ENCODE assay signal across 28 cellular contexts in the genomic region with DNA sequence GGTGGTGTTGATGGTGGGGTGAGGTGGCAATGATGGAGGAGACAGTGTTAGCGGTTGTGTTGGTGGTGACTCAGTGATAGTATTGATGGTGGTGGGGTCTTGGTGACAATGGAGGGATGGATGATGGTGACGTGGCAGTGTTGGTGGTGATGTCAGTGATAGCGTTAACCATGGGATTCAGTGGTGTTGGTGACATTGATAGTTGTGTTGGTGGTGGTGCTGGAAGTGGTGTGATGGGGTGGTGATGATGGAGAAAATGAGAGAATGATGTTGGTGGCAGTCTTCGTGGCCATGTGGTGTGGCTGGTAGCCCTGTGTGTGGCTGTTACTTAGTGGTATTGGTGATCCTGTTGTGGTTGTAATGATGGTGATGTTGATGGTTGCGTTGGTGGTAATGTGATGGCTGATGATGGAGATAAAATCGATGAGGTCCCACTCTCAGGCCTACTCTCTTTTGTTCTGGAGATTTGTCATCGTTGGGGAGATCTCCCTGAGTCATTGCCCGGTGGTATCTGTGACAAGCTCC. TPM values are rescaled to one million over a fixed set of nuclear protein-coding genes. Genes with fewer than 3 reads are reported as not detected.
DNase-seq lines count a peak whose midpoint lies in the region; ATAC-seq and TF ChIP-seq lines count a peak whose summit lies in the region.
"Had no signal": no experiment of that assay in that cellular context is flagged by ENCODE, and none has a peak within 500 bp of the region (broad histone marks: within the 10 kb centered on the region; RNA-seq: fewer than 3 reads in every experiment).

No MANE protein-coding gene starts in this region.

- CTCF ChIA-PET in activated CD4-positive, alpha-beta memory T cell treated with anti-CD3 and anti-CD28 coated beads for 36 hours (lab: Charles Lee): interaction anchor here (0.7 to 1.7 kb wide), 3 partner anchors 39 to 115 kb away, joined by 3 to 4 read pairs (median 4); no protein-coding TSS in a partner anchor
- CTCF ChIA-PET in activated CD4-positive, alpha-beta memory T cell treated with anti-CD3 and anti-CD28 coated beads, Interleukin-2, amount 10 ng/mL, durations not matched to agents 7 days and 5 days (lab: Charles Lee): interaction anchor here (1.5 kb wide), 1 partner anchor 94 kb away, joined by 4 read pairs; no protein-coding TSS in a partner anchor
- CTCF ChIA-PET in naive thymus-derived CD4-positive, alpha-beta T cell (lab: Charles Lee): interaction anchor here (1.0 to 1.5 kb wide), 2 partner anchors 11 to 33 kb away, joined by 3 to 6 read pairs; no protein-coding TSS in a partner anchor

- POLR2A ChIA-PET in activated CD4-positive, alpha-beta memory T cell treated with anti-CD3 and anti-CD28 coated beads for 36 hours (lab: Charles Lee): interaction anchor here (0.7 to 1.1 kb wide), 2 partner anchors 11 to 125 kb away, joined by 3 read pairs; no protein-coding TSS in a partner anchor
- POLR2A ChIA-PET in activated CD4-positive, alpha-beta memory T cell treated with anti-CD3 and anti-CD28 coated beads, Interleukin-2, amount 10 ng/mL, durations not matched to agents 7 days and 5 days (lab: Charles Lee): no interaction called here
- POLR2A ChIA-PET in naive thymus-derived CD4-positive, alpha-beta T cell (lab: Charles Lee): interaction anchor here (1.2 kb wide), 1 partner anchor 41 kb away, joined by 3 read pairs; no protein-coding TSS in a partner anchor

- peaks cover 5% of the 10 kb centered on the region for H3F3A ChIP-seq in OCI-LY1 (ENCODE audit: insufficient read depth, low read length)
- H3F3A ChIP-seq in GM23338 (replicated peaks; ENCODE audit: low read depth): 0 out of 2 replicates have a peak, but pooled peaks cover 5% of the 10 kb centered on the region

- H3K9me3 Mint-ChIP-seq in activated CD4-positive, alpha-beta memory T cell treated with anti-CD3 and anti-CD28 coated beads for 36 hours: no peaks in the 10 kb centered on the region
- no peaks in the 10 kb centered on the region for H3K9me3 Mint-ChIP-seq in activated CD4-positive, alpha-beta memory T cell treated with anti-CD3 and anti-CD28 coated beads, Interleukin-2, amount 10 ng/mL, durations not matched to agents 7 days and 5 days
- no peaks in the 10 kb centered on the region for H3K9me3 Mint-ChIP-seq in naive thymus-derived CD4-positive, alpha-beta T cell
- no peaks in the 10 kb centered on the region for H3K9me3 Mint-ChIP-seq in GM23338
- H3K9me3 Mint-ChIP-seq: naive B cell had no signal

- TF ChIP-seq CTCF in OCI-LY1 (IDR thresholded peaks at IDR 0.05; ENCODE audit: low read length) (no peak), GM23338 (conservative IDR thresholded peaks at IDR 0.05; ENCODE audit: low read depth in 2 of 2) (no peak)

- H3K4me1 ChIP-seq in BLaER1 (peaks cover 90% of the 10 kb centered on the region), OCI-LY1 (ENCODE audit: insufficient read depth, low read length, severe bottlenecking) (peaks cover 75% of the 10 kb centered on the region), GM23338 (ENCODE audit: insufficient read depth) (no peaks in the 10 kb centered on the region)
- peaks cover 4 to 51% of the 10 kb centered on the region in 2 donors for H3K4me1 ChIP-seq in naive thymus-derived CD4-positive, alpha-beta T cell (ENCODE audit: control insufficient read depth in 2 of 2, insufficient read depth in 2 of 2, low read length in 2 of 2)

- no peak overlapping the region for H3K4me3 Mint-ChIP-seq in activated CD4-positive, alpha-beta memory T cell treated with anti-CD3 and anti-CD28 coated beads for 36 hours
- no peak overlapping the region for H3K4me3 Mint-ChIP-seq in activated CD4-positive, alpha-beta memory T cell treated with anti-CD3 and anti-CD28 coated beads, Interleukin-2, amount 10 ng/mL, durations not matched to agents 7 days and 5 days
- no peak overlapping the region for H3K4me3 Mint-ChIP-seq in naive thymus-derived CD4-positive, alpha-beta T cell
- H3K4me3 Mint-ChIP-seq in GM23338: no peak overlapping the region
- H3K4me3 Mint-ChIP-seq: naive B cell had no signal

- H3K27me3 ChIP-seq in BLaER1 (peaks cover 26% of the 10 kb centered on the region; the same call in 1 of the 2 replicates), OCI-LY1 (ENCODE audit: insufficient read depth, low read length) (no peaks in the 10 kb centered on the region), GM23338 (ENCODE audit: insufficient read depth) (peaks cover 25% of the 10 kb centered on the region)
- no peaks in the 10 kb centered on the region for H3K27me3 ChIP-seq in naive thymus-derived CD4-positive, alpha-beta T cell (ENCODE audit: control insufficient read depth in 2 of 2, insufficient read depth in 2 of 2, low read length in 2 of 2)

- no peak for ATAC-seq in naive thymus-derived CD4-positive, alpha-beta T cell
- ATAC-seq in GM23338: no peak
- ATAC-seq in HG02970 (IDR thresholded peaks at IDR 0.05; ENCODE audit: low FRiP score, unreplicated experiment): no peak
- ATAC-seq: Panc1 had no signal

- H3K36me3 ChIP-seq in BLaER1 (no peaks in the 10 kb centered on the region; the same call in 1 of the 2 replicates), OCI-LY1 (ENCODE audit: insufficient read depth, low read length) (peaks cover 72% of the 10 kb centered on the region), GM23338 (ENCODE audit: insufficient read depth) (no peaks in the 10 kb centered on the region)
- peaks cover 0 to 2% (median 0%) of the 10 kb centered on the region in 3 experiments for H3K36me3 ChIP-seq in naive thymus-derived CD4-positive, alpha-beta T cell (ENCODE audit: control insufficient read depth in 2 of 3, insufficient read depth in 3 of 3, low read length in 3 of 3)
- H3K36me3 ChIP-seq: esophagus muscularis mucosa, left ventricle myocardium inferior had no signal

- no peaks in the 10 kb centered on the region for H3K36me3 Mint-ChIP-seq in activated CD4-positive, alpha-beta memory T cell treated with anti-CD3 and anti-CD28 coated beads for 36 hours
- H3K36me3 Mint-ChIP-seq in activated CD4-positive, alpha-beta memory T cell treated with anti-CD3 and anti-CD28 coated beads, Interleukin-2, amount 10 ng/mL, durations not matched to agents 7 days and 5 days (ENCODE audit: low read depth): no peaks in the 10 kb centered on the region
- H3K36me3 Mint-ChIP-seq in naive thymus-derived CD4-positive, alpha-beta T cell: peaks cover 0 to 5% (median 0%) of the 10 kb centered on the region in 5 donors
- no peaks in the 10 kb centered on the region for H3K36me3 Mint-ChIP-seq in GM23338 (ENCODE audit: low read depth)
- H3K36me3 Mint-ChIP-seq: naive B cell had no signal

- H3K79me2 ChIP-seq in OCI-LY1 (ENCODE audit: insufficient read depth, low read length) (peaks cover 81% of the 10 kb centered on the region), GM23338 (replicated peaks; ENCODE audit: insufficient read depth) (no peaks in the 10 kb centered on the region)

- H3K4me1 Mint-ChIP-seq in activated CD4-positive, alpha-beta memory T cell treated with anti-CD3 and anti-CD28 coated beads for 36 hours (ENCODE audit: low read depth): peaks cover 20% of the 10 kb centered on the region
- peaks cover 2% of the 10 kb centered on the region for H3K4me1 Mint-ChIP-seq in activated CD4-positive, alpha-beta memory T cell treated with anti-CD3 and anti-CD28 coated beads, Interleukin-2, amount 10 ng/mL, durations not matched to agents 7 days and 5 days
- H3K4me1 Mint-ChIP-seq in naive thymus-derived CD4-positive, alpha-beta T cell: peaks cover 0 to 58% (median 28%) of the 10 kb centered on the region in 7 donors
- peaks cover 10% of the 10 kb centered on the region; the same call in 2 of the 3 replicates for H3K4me1 Mint-ChIP-seq in GM23338

- no peaks in the 10 kb centered on the region for H3K9me2 ChIP-seq in OCI-LY1 (ENCODE audit: low read depth, low read length)
- no peaks in the 10 kb centered on the region for H3K9me2 ChIP-seq in GM23338 (ENCODE audit: insufficient read depth)

- no peaks in the 10 kb centered on the region for H3K9me3 ChIP-seq in BLaER1
- no peaks in the 10 kb centered on the region for H3K9me3 ChIP-seq in OCI-LY1 (ENCODE audit: low read length)
- H3K9me3 ChIP-seq in naive thymus-derived CD4-positive, alpha-beta T cell (ENCODE audit: control insufficient read depth in 2 of 3, low read length in 3 of 3): no peaks in the 10 kb centered on the region
- H3K9me3 ChIP-seq: esophagus muscularis mucosa, left ventricle myocardium inferior had no signal

- H3K4me2 ChIP-seq in BLaER1: peak overlapping the region; percentile 94
- peak overlapping the region; percentile 97 for H3K4me2 ChIP-seq in OCI-LY1 (ENCODE audit: low read length)
- no peak overlapping the region for H3K4me2 ChIP-seq in GM23338

- DNase-seq in activated CD4-positive, alpha-beta memory T cell treated with anti-CD3 and anti-CD28 coated beads for 36 hours: peak; percentile 44
- DNase-seq in activated CD4-positive, alpha-beta memory T cell treated with anti-CD3 and anti-CD28 coated beads, Interleukin-2, amount 10 ng/mL, durations not matched to agents 7 days and 5 days: no peak
- DNase-seq in naive thymus-derived CD4-positive, alpha-beta T cell: no peak
- DNase-seq in NCI-H1417 treated with DMSO at 0.1 percent for 48 hours (lab: John Stamatoyannopoulos, UW) (no peak), GM23338 (ENCODE audit: low spot score) (no peak)
- DNase-seq: activated CD4-positive, alpha-beta T cell treated with anti-CD3 and anti-CD28 coated beads, Interleukin-2, amount 50 U/mL, for 1 hour; activated CD8-positive, alpha-beta memory T cell treated with anti-CD3 and anti-CD28 coated beads, Interleukin-2, amount 50 U/mL, for 48 hours; activated naive CD4-positive, alpha-beta T cell treated with Interleukin-2 at 50 U/mL for 16 hours; DMS153; foreskin melanocyte; GDM1; hippocampal formation; left ventricle myocardium inferior; naive B cell; NCI-H1048; NCI-H187; NCI-H2171 treated with DMSO at 0.1 percent for 48 hours; NCI-H524; stimulated activated naive CD4-positive, alpha-beta T cell; T-helper 1 cell had no signal

- H3K27ac ChIP-seq in BLaER1: no peak overlapping the region
- H3K27ac ChIP-seq in OCI-LY1 (ENCODE audit: low read depth, low read length, poor library complexity, severe bottlenecking): peak overlapping the region; percentile 99
- peak overlapping the region; percentile 10 for H3K27ac ChIP-seq in naive thymus-derived CD4-positive, alpha-beta T cell (ENCODE audit: low read depth, low read length)
- no peak overlapping the region for H3K27ac ChIP-seq in GM23338 (ENCODE audit: low read depth)
- H3K27ac ChIP-seq: coronary artery, esophagus muscularis mucosa, left ventricle myocardium inferior, skin epidermis had no signal

- H4K20me1 ChIP-seq in BLaER1 (peaks cover 58% of the 10 kb centered on the region), OCI-LY1 (ENCODE audit: insufficient read depth, low read length) (no peaks in the 10 kb centered on the region), GM23338 (replicated peaks; ENCODE audit: insufficient read depth) (no peaks in the 10 kb centered on the region; the same call in 1 of the 2 replicates)

- no peak overlapping the region for H3K27ac Mint-ChIP-seq in activated CD4-positive, alpha-beta memory T cell treated with anti-CD3 and anti-CD28 coated beads for 36 hours
- no peak overlapping the region for H3K27ac Mint-ChIP-seq in activated CD4-positive, alpha-beta memory T cell treated with anti-CD3 and anti-CD28 coated beads, Interleukin-2, amount 10 ng/mL, durations not matched to agents 7 days and 5 days
- H3K27ac Mint-ChIP-seq in naive thymus-derived CD4-positive, alpha-beta T cell: no peak overlapping the region
- no peak overlapping the region for H3K27ac Mint-ChIP-seq in GM23338

- H3K27me3 Mint-ChIP-seq in activated CD4-positive, alpha-beta memory T cell treated with anti-CD3 and anti-CD28 coated beads for 36 hours: no peaks in the 10 kb centered on the region
- H3K27me3 Mint-ChIP-seq in activated CD4-positive, alpha-beta memory T cell treated with anti-CD3 and anti-CD28 coated beads, Interleukin-2, amount 10 ng/mL, durations not matched to agents 7 days and 5 days: peaks cover 20% of the 10 kb centered on the region
- H3K27me3 Mint-ChIP-seq in naive thymus-derived CD4-positive, alpha-beta T cell: peaks cover 0 to 23% (median 0%) of the 10 kb centered on the region in 5 donors
- H3K27me3 Mint-ChIP-seq in GM23338 (ENCODE audit: insufficient read depth, low read depth, poor library complexity): peaks cover 19% of the 10 kb centered on the region
- H3K27me3 Mint-ChIP-seq: naive B cell had no signal

- peak overlapping the region; percentile 91; the same call in 1 of the 2 replicates for H3K4me3 ChIP-seq in BLaER1
- H3K4me3 ChIP-seq in OCI-LY1 (ENCODE audit: low read depth, low read length, poor library complexity, severe bottlenecking): peak overlapping the region; percentile 73
- no peak overlapping the region for H3K4me3 ChIP-seq in naive thymus-derived CD4-positive, alpha-beta T cell (ENCODE audit: low read length)
- no peak overlapping the region for H3K4me3 ChIP-seq in GM23338
- H3K4me3 ChIP-seq: coronary artery, esophagus muscularis mucosa, left ventricle myocardium inferior, skin epidermis had no signal

- H3K9ac ChIP-seq in BLaER1 (no peak overlapping the region), OCI-LY1 (ENCODE audit: low read length) (peak overlapping the region; percentile 85)

- intact Hi-C loops in activated CD4-positive, alpha-beta memory T cell treated with anti-CD3 and anti-CD28 coated beads for 36 hours (cut with micrococcal nuclease): loop anchor here (2.0 kb wide), 1 partner anchor 40 kb away; no protein-coding TSS in a partner anchor
- intact Hi-C loops in naive thymus-derived CD4-positive, alpha-beta T cell (cut with micrococcal nuclease): loop anchor here (5.0 to 10.0 kb wide), 2 partner anchors 78 to 276 kb away; a partner anchor contains a TSS

- H2AFZ ChIP-seq in OCI-LY1 (ENCODE audit: low read length) (no peak overlapping the region), GM23338 (no peak overlapping the region)

RNA-seq across cellular contexts. Expression of a gene that starts 2.6 kb away (rescaled TPM):
- total RNA-seq in activated CD4-positive, alpha-beta memory T cell treated with anti-CD3 and anti-CD28 coated beads for 36 hours: 10 to 100 TPM; 11.0 to 12.4 TPM
- under 1 TPM in 1 of 2 experiments, not detected in 1; 0.18 TPM for total RNA-seq in activated CD4-positive, alpha-beta memory T cell treated with anti-CD3 and anti-CD28 coated beads, Interleukin-2, amount 10 ng/mL, durations not matched to agents 7 days and 5 days
- total RNA-seq in naive thymus-derived CD4-positive, alpha-beta T cell: 10 to 100 TPM in 2 of 5 experiments, 1 to 10 TPM in 2, not detected in 1; 4.2 to 15.8 (median 8.8) TPM
- 1 to 10 TPM in 1 of 2 donors, under 1 TPM in 1; 0.80 to 4.2 TPM for polyA plus RNA-seq in naive thymus-derived CD4-positive, alpha-beta T cell
- 4.7 and 9.0 TPM in 2 replicates for total RNA-seq in GM23338 (2014; rRNA removed; shearing (Covaris generic))
- polyA plus RNA-seq in GM23338 (2016; fragmentation: Nextera tagmentation; extraction: Ambion mirVana): 1.6 and 1.8 TPM in 2 replicates
- total RNA-seq: bronchial epithelial cell had no signal

Comparison
In these comparisons a context has a peak if more than half of its experiments do, and no peak if none do; other contexts are left out.
1. H3K27ac ChIP-seq: peak in OCI-LY1 (single experiment) and naive thymus-derived CD4-positive, alpha-beta T cell (single experiment); none in BLaER1 (single experiment) and GM23338 (single experiment).
2. H3K4me3 ChIP-seq: peak in BLaER1 (single experiment) and OCI-LY1 (single experiment); none in naive thymus-derived CD4-positive, alpha-beta T cell (single experiment) and GM23338 (single experiment).